In the genomic region with DNA sequence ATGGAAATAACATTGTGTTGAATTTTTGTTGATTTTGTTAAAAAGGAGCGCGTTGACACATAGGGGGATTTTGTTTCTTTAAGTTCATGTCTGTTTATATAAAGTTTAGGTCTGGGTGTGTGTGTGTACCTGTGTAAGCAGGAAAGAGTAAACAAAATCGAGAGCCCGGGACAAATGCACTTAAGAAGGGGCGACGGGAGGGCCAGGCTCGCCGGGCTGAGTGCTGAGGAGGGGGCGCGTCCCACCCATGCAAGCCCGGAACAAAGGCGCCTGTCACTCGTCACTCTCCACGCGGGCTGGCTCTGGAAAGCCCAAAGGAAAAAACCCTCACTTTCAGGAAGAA, we compare ENCODE assay signal across 9 cellular contexts. TPM values are rescaled to one million over a fixed set of nuclear protein-coding genes. Genes with fewer than 3 reads are reported as not detected.
DNase-seq lines count a peak whose midpoint lies in the region; ATAC-seq and TF ChIP-seq lines count a peak whose summit lies in the region.
"Had no signal": no experiment of that assay in that cellular context is flagged by ENCODE, and none has a peak within 500 bp of the region (broad histone marks: within the 10 kb centered on the region; RNA-seq: fewer than 3 reads in every experiment).

No MANE protein-coding gene starts in this region.

- CTCF ChIA-PET in MCF 10A (lab: Yijun Ruan, JAX) = interaction anchor here (0.7 kb wide), 1 partner anchor 13 kb away, joined by 3 read pairs; no protein-coding TSS in a partner anchor

- H4K91ac ChIP-seq in mesenchymal stem cell (ENCODE audit: low read length) = no peak overlapping the region

- no peak overlapping the region for H4K8ac ChIP-seq in mesenchymal stem cell (ENCODE audit: low read length)

- 5% methylated on average over 15 of the region's 15 CpGs for WGBS in mesenchymal stem cell
- WGBS in upper lobe of left lung, 2 donors = 6 to 12% methylated on average over 15 of the region's 15 CpGs

- H3K27ac ChIP-seq in breast epithelium (no peak overlapping the region), mesenchymal stem cell (ENCODE audit: low read length, poor library complexity, severe bottlenecking) (no peak overlapping the region), upper lobe of left lung (no peak overlapping the region)

- H2BK15ac ChIP-seq in mesenchymal stem cell (ENCODE audit: low read depth, poor library complexity, severe bottlenecking) = no peak overlapping the region

- no peak overlapping the region for H3K14ac ChIP-seq in mesenchymal stem cell (ENCODE audit: low read length in 2 of 2)

- H3K27ac Mint-ChIP-seq in MCF 10A (ENCODE audit: low read depth, unreplicated experiment) (no peak overlapping the region), brain (peak overlapping the region in 4 of 5 experiments; percentile 1 to 94 (median 48))

- no peak overlapping the region for H2BK12ac ChIP-seq in mesenchymal stem cell (ENCODE audit: low read length in 2 of 2)

- no peak overlapping the region for H2BK5ac ChIP-seq in mesenchymal stem cell (ENCODE audit: low read depth, low read length, poor library complexity, severe bottlenecking)

- H2BK120ac ChIP-seq in mesenchymal stem cell (ENCODE audit: low read depth, low read length) = peak overlapping the region; percentile 11

- H3K4ac ChIP-seq in mesenchymal stem cell (ENCODE audit: low read depth in 1 of 2, low read length in 2 of 2) = no peak overlapping the region

- peak overlapping the region; percentile 16 to 46 for H3K18ac ChIP-seq in mesenchymal stem cell (ENCODE audit: low read depth in 1 of 2, low read length in 2 of 2)

- no peaks in the 10 kb centered on the region for H3K36me3 Mint-ChIP-seq in MCF 10A (ENCODE audit: insufficient read depth, unreplicated experiment)
- no peaks in the 10 kb centered on the region for H3K36me3 Mint-ChIP-seq in brain

- no peak for TF ChIP-seq EP300 in upper lobe of left lung (IDR thresholded peaks at IDR 0.05)

- ATAC-seq in upper lobe of left lung (ENCODE audit: low FRiP score in 2 of 2) = no peak

- H3K9ac ChIP-seq in mesenchymal stem cell (ENCODE audit: low read length) = peak overlapping the region; percentile 74

- POLR2A ChIA-PET in MCF 10A (lab: Yijun Ruan, JAX) = interaction anchor here (0.6 to 2.7 kb wide), 3 partner anchors 11 to 1088 kb away, joined by 3 to 18 read pairs (median 3); a partner anchor contains a TSS

- intact Hi-C loops in breast epithelium (cut with DNase I; ENCODE audit: low total_unique reads) (no loop called here), MCF 10A (cut with micrococcal nuclease) (no loop called here)

- H3K9me3 Mint-ChIP-seq in MCF 10A (ENCODE audit: unreplicated experiment) (no peaks in the 10 kb centered on the region), brain (no peaks in the 10 kb centered on the region)

- H3K9me3 ChIP-seq in breast epithelium (no peaks in the 10 kb centered on the region), mesenchymal stem cell (ENCODE audit: control insufficient read depth, low read length) (no peaks in the 10 kb centered on the region), upper lobe of left lung (no peaks in the 10 kb centered on the region)

- H3K4me3 Mint-ChIP-seq in MCF 10A (ENCODE audit: unreplicated experiment) (no peak overlapping the region), brain (peak overlapping the region; percentile 78 to 85 (median 83))

- H3K27me3 Mint-ChIP-seq in MCF 10A (ENCODE audit: insufficient read depth, unreplicated experiment) = peaks cover 76% of the 10 kb centered on the region
- peaks cover 11% of the 10 kb centered on the region for H3K27me3 Mint-ChIP-seq in brain

- TF ChIP-seq POLR2A in breast epithelium (IDR thresholded peaks at IDR 0.05) (no peak), upper lobe of left lung (IDR thresholded peaks at IDR 0.05) (no peak)

- DNase-seq in breast epithelium (ENCODE audit: low spot score in 2 of 2) (no peak), MCF 10A (ENCODE audit: unreplicated experiment) (no peak), mesenchymal stem cell (no peak), upper lobe of left lung (peak in 1 of 2 donors; percentile 74), NCI-H1694 (lab: John Stamatoyannopoulos, UW) (no peak)
- DNase-seq in activated CD4-positive, CD25-positive, alpha-beta regulatory T cell treated with anti-CD3 and anti-CD28 coated beads, Interleukin-2, amount 50 U/mL, for 72 hours = no peak
- no peak for DNase-seq in activated CD4-positive, alpha-beta T cell treated with anti-CD3 and anti-CD28 coated beads, Interleukin-2, amount 50 U/mL, for 1 hour
- DNase-seq: KG1 had no signal

- H3K36me3 ChIP-seq in breast epithelium = no peaks in the 10 kb centered on the region
- no peaks in the 10 kb centered on the region for H3K36me3 ChIP-seq in mesenchymal stem cell (ENCODE audit: control insufficient read depth in 1 of 2, insufficient read depth in 2 of 2, low read depth in 1 of 2, low read length in 2 of 2)
- no peaks in the 10 kb centered on the region for H3K36me3 ChIP-seq in upper lobe of left lung

- H3K4me2 ChIP-seq in mesenchymal stem cell (ENCODE audit: low read length, poor library complexity, severe bottlenecking) = peak overlapping the region; percentile 87

- H2AK5ac ChIP-seq in mesenchymal stem cell (ENCODE audit: low read length, severe bottlenecking) = no peak overlapping the region

- H3K4me1 ChIP-seq in breast epithelium (no peaks in the 10 kb centered on the region), mesenchymal stem cell (ENCODE audit: control insufficient read depth, insufficient read depth, low read depth, low read length) (peaks cover 9% of the 10 kb centered on the region), upper lobe of left lung (peaks cover 10 to 16% (median 13%) of the 10 kb centered on the region in 4 donors)

- no peak overlapping the region for H3K23ac ChIP-seq in mesenchymal stem cell (ENCODE audit: low read length in 2 of 2)

- no TSS peak for BruUV-seq in MCF 10A (replicated peaks; lab: Mats Ljungman, UMichigan)

- H3K79me1 ChIP-seq in mesenchymal stem cell (replicated peaks; ENCODE audit: low read length, poor library complexity, severe bottlenecking) = no peaks in the 10 kb centered on the region

- H3K4me3 ChIP-seq in breast epithelium (peak overlapping the region; percentile 29 to 56 (median 51)), mesenchymal stem cell (ENCODE audit: insufficient read depth in 1 of 2, low read depth in 1 of 2, low read length in 2 of 2) (peak overlapping the region in 1 of 2 experiments; percentile 76), upper lobe of left lung (peak overlapping the region in 3 of 4 donors; percentile 24 to 40 (median 32))

- H3K4me1 Mint-ChIP-seq in MCF 10A (ENCODE audit: insufficient read depth, unreplicated experiment) (no peaks in the 10 kb centered on the region), brain (peaks cover 21% of the 10 kb centered on the region)

- H3K27me3 ChIP-seq in breast epithelium = peaks cover 0 to 22% of the 10 kb centered on the region in 2 donors
- peaks cover 50 to 52% of the 10 kb centered on the region in 2 experiments for H3K27me3 ChIP-seq in mesenchymal stem cell (ENCODE audit: control insufficient read depth in 1 of 2, insufficient read depth in 1 of 2, low read length in 2 of 2)
- peaks cover 0 to 21% (median 12%) of the 10 kb centered on the region in 4 donors for H3K27me3 ChIP-seq in upper lobe of left lung

- H2AFZ ChIP-seq in mesenchymal stem cell (ENCODE audit: low read depth, low read length) = peak overlapping the region; percentile 68

- TF ChIP-seq CTCF in breast epithelium (IDR thresholded peaks at IDR 0.05) (no peak), MCF 10A (IDR thresholded peaks at IDR 0.05; ENCODE audit: unreplicated experiment) (no peak), brain (conservative IDR thresholded peaks at IDR 0.05) (no peak), upper lobe of left lung (IDR thresholded peaks at IDR 0.05) (no peak)

RNA-seq across cellular contexts. Expression of a gene that starts 28.8 kb away (rescaled TPM):
- total RNA-seq in breast epithelium (1 to 10 TPM in 2 of 3 donors, not detected in 1; 7.3 to 9.5 TPM), MCF 10A (2022) (not detected in 2 replicates), upper lobe of left lung (10 to 100 TPM in 1 of 6 donors, 1 to 10 TPM in 5; 1.2 to 21.0 (median 2.4) TPM)
- polyA plus RNA-seq in brain (ENCODE audit: insufficient read depth, low read depth, low replicate concordance) = 0.61 TPM
- polyA plus RNA-seq in mesenchymal stem cell (2013, experiment 1 of 2) = 1.9 TPM
- polyA plus RNA-seq in mesenchymal stem cell (2013, experiment 2 of 2) = 1.7 TPM

RNA-seq across cellular contexts. Expression of a gene that starts 38.9 kb away (rescaled TPM):
- total RNA-seq in breast epithelium = 10 to 100 TPM; 17.0 to 17.7 (median 17.3) TPM
- 56.5 and 60.3 TPM in 2 replicates for total RNA-seq in MCF 10A (2022)
- 21.0 TPM for polyA plus RNA-seq in brain (ENCODE audit: insufficient read depth, low read depth, low replicate concordance)
- 16.3 TPM for polyA plus RNA-seq in mesenchymal stem cell (2013, experiment 1 of 2)
- polyA plus RNA-seq in mesenchymal stem cell (2013, experiment 2 of 2) = 15.1 TPM
- 10 to 100 TPM; 25.7 to 43.0 (median 30.8) TPM for total RNA-seq in upper lobe of left lung

RNA-seq across cellular contexts. Expression of a gene that starts 41.7 kb away (rescaled TPM):
- total RNA-seq in breast epithelium = 10 to 100 TPM; 26.9 to 33.7 (median 33.1) TPM
- total RNA-seq in MCF 10A (2022) = 167 and 244 TPM in 2 replicates
- 531 TPM for polyA plus RNA-seq in brain (ENCODE audit: insufficient read depth, low read depth, low replicate concordance)
- polyA plus RNA-seq in mesenchymal stem cell (2013, experiment 1 of 2) = 68.0 TPM
- polyA plus RNA-seq in mesenchymal stem cell (2013, experiment 2 of 2) = 67.0 TPM
- total RNA-seq in upper lobe of left lung = 100 to 1,000 TPM in 1 of 6 donors, 10 to 100 TPM in 5; 36.1 to 105 (median 71.2) TPM
